2 cellular contexts compared by ENCODE assay signal in the genomic region with DNA sequence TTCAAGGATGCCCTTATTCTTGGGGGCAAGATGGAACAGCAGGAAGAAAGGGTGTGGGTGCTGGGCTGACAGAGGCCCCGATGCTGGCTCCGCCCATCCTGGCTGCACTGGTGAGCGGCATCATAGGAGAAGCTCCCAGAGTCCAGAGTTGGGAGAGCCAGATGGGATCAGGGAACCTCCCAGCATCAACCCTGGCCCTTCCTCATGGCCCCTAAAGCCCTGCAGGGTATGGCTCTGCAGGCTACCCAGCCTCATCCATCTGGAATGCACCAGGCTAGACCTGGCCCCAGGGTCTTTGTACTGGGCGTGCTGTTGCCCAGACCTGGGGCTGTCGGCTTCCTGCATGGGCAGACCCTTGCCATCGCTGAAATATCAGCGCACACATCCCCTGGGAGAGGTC.
TF ChIP-seq lines count a peak whose summit lies in the region.

No MANE protein-coding gene starts in this region.

TF ChIP-seq in HCT116, 20 proteins besides CTCF, POLR2A, EP300 and RAD21:
- TF ChIP-seq ELF1 (IDR thresholded peaks at IDR 0.05; ENCODE audit: borderline replicate concordance, low read depth) (no peak), FOSL1 (IDR thresholded peaks at IDR 0.05; ENCODE audit: low read depth) (no peak), CBX3 (IDR thresholded peaks at IDR 0.05; ENCODE audit: low read depth) (no peak), ZFX (IDR thresholded peaks at IDR 0.05) (no peak)

TF ChIP-seq in WTC11, 78 proteins besides CTCF, POLR2A, EP300 and RAD21:
- TF ChIP-seq NFATC4 (CRISPR knock-in tag; IDR thresholded peaks at IDR 0.05) = 0 out of 2 replicates have a peak, but pooled peaks have one; percentile 51
- no peak for TF ChIP-seq ATF1 (CRISPR knock-in tag; IDR thresholded peaks at IDR 0.05)
TF ChIP-seq in WTC11: peak in this region for 1.
